Comparison of ENCODE assay signal across 12 cellular contexts in the genomic region with DNA sequence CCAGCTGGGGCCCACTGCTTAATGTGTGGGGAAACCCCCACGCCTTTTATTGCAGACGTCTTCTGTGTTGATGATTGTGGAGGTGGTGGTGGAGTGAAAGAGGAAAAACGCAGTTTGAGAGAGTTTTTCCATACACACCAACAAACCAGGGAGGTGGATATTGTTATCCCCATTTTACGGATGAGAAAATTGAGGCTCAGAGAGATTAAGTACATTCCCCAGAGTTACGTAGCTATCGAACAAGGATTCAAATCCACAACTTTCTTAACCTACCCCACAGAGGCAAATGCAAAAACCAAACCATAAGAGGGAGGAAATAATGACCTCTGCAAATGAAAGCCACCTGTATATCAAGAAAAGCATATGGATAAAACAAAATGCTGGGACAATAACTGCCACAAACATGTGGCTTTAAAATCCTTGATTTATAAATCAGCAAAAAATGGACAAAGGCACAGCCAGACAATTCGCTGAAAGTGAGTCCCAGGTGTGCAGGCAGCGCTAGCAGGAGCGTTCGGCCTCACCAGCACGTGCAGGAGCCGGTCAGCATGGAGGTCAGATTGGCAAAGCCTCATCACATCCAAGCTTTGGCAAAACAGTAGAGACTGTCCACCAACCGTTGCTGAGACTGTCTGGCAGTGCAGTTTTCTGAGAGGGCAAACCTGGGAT. TPM values are rescaled to one million over a fixed set of nuclear protein-coding genes. Genes with fewer than 3 reads are reported as not detected.
DNase-seq lines count a peak whose midpoint lies in the region; ATAC-seq, FAIRE-seq and TF ChIP-seq lines count a peak whose summit lies in the region.
"Had no signal": no experiment of that assay in that cellular context is flagged by ENCODE, and none has a peak within 500 bp of the region (broad histone marks: within the 10 kb centered on the region; RNA-seq: fewer than 3 reads in every experiment).

No MANE protein-coding gene starts in this region.

- H2AFZ ChIP-seq in endothelial cell of umbilical vein (ENCODE audit: low read depth, low read length) (no peak overlapping the region), smooth muscle cell (ENCODE audit: low read depth) (peak overlapping the region; percentile 92)

- no peaks in the 10 kb centered on the region for H3K27me3 ChIP-seq in endothelial cell of umbilical vein (ENCODE audit: control insufficient read depth in 2 of 2, insufficient read depth in 2 of 2, low read length in 2 of 2)
- H3K27me3 ChIP-seq in smooth muscle cell (ENCODE audit: low read depth), result no peaks in the 10 kb centered on the region
- H3K27me3 ChIP-seq: dorsolateral prefrontal cortex, pancreas had no signal

- TF ChIP-seq CTCF in endothelial cell of umbilical vein (IDR thresholded peaks at IDR 0.05; ENCODE audit: extremely low read depth in 1 of 2, insufficient read depth in 1 of 2, low read depth in 1 of 2, low read length in 2 of 2) (no peak), smooth muscle cell (IDR thresholded peaks at IDR 0.05; ENCODE audit: borderline replicate concordance, insufficient read depth, poor library complexity, severe bottlenecking) (no peak)

- H3F3A ChIP-seq in smooth muscle cell (ENCODE audit: low read depth), result peaks cover 11% of the 10 kb centered on the region

- no peaks in the 10 kb centered on the region for H3K9me1 ChIP-seq in endothelial cell of umbilical vein (replicated peaks; ENCODE audit: control insufficient read depth, extremely low read depth, insufficient read depth, low read length)

- 89% methylated on average over 13 of the region's 13 CpGs for WGBS in smooth muscle cell (ENCODE audit: low lambda C conversion rate)

- intact Hi-C loops in endothelial cell of umbilical vein (cut with micrococcal nuclease), result loop anchor here (1.0 to 2.0 kb wide), 5 partner anchors 13 to 90 kb away; no protein-coding TSS in a partner anchor

- H3K27me3 Mint-ChIP-seq in T-helper 1 cell treated with Interleukin-12 subunit alpha and Interleukin-12 subunit beta and Interleukin-4 antibody, amounts not matched to agents 30 μg/mL and 1 μg/mL, for 36 hours (ENCODE audit: low read depth), result peaks cover 7% of the 10 kb centered on the region
- H3K27me3 Mint-ChIP-seq in T-cell, result peaks cover 0 to 4% of the 10 kb centered on the region in 2 donors

- H3K27ac Mint-ChIP-seq in T-helper 1 cell treated with Interleukin-12 subunit alpha and Interleukin-12 subunit beta and Interleukin-4 antibody, amounts not matched to agents 30 μg/mL and 1 μg/mL, for 36 hours, result peak overlapping the region; percentile 93
- peak overlapping the region; percentile 91 to 94 for H3K27ac Mint-ChIP-seq in T-cell

- peaks cover 16% of the 10 kb centered on the region for H3K4me1 Mint-ChIP-seq in T-helper 1 cell treated with Interleukin-12 subunit alpha and Interleukin-12 subunit beta and Interleukin-4 antibody, amounts not matched to agents 30 μg/mL and 1 μg/mL, for 36 hours (ENCODE audit: low read depth)
- H3K4me1 Mint-ChIP-seq in T-cell, result peaks cover 22 to 26% (median 24%) of the 10 kb centered on the region in 3 donors

- BruUV-seq in endothelial cell of umbilical vein (replicated peaks; lab: Mats Ljungman, UMichigan), result TSS peak; percentile 91

- H3K9ac ChIP-seq in endothelial cell of umbilical vein (replicated peaks; ENCODE audit: extremely low read depth, insufficient read depth, low read length), result peak overlapping the region; percentile 58
- no peak overlapping the region for H3K9ac ChIP-seq in smooth muscle cell (ENCODE audit: low read depth)

- H3K4me2 ChIP-seq in endothelial cell of umbilical vein (ENCODE audit: insufficient read depth, low read length), result peak overlapping the region; percentile 8
- H3K4me2 ChIP-seq in smooth muscle cell, result peak overlapping the region; percentile 80

- H3K36me3 Mint-ChIP-seq in T-helper 1 cell treated with Interleukin-12 subunit alpha and Interleukin-12 subunit beta and Interleukin-4 antibody, amounts not matched to agents 30 μg/mL and 1 μg/mL, for 36 hours (ENCODE audit: low read depth), result no peaks in the 10 kb centered on the region
- H3K36me3 Mint-ChIP-seq in T-cell, result no peaks in the 10 kb centered on the region

- DNase-seq in T-helper 1 cell, result no peak
- no peak for DNase-seq in T-cell
- no peak for DNase-seq in endothelial cell of umbilical vein (ENCODE audit: low read depth, low spot score)
- no peak for DNase-seq in smooth muscle cell (lab: John Stamatoyannopoulos, UW; ENCODE audit: unreplicated experiment)
- no peak for DNase-seq in DMS 273 treated with DMSO at 0.1 percent for 48 hours (lab: John Stamatoyannopoulos, UW)
- no peak for DNase-seq in NCI-H146 (lab: John Stamatoyannopoulos, UW)
- DNase-seq: dorsolateral prefrontal cortex, NCI-H2107 had no signal

- H3K36me3 ChIP-seq in endothelial cell of umbilical vein (ENCODE audit: control insufficient read depth in 2 of 2, extremely low read depth in 1 of 2, insufficient read depth in 2 of 2, low read length in 2 of 2), result no peaks in the 10 kb centered on the region
- no peaks in the 10 kb centered on the region for H3K36me3 ChIP-seq in smooth muscle cell (ENCODE audit: low read depth)
- H3K36me3 ChIP-seq: pancreas had no signal

- H3K79me2 ChIP-seq in endothelial cell of umbilical vein (ENCODE audit: control insufficient read depth, insufficient read depth, low read length) (no peaks in the 10 kb centered on the region), smooth muscle cell (ENCODE audit: low read depth) (no peaks in the 10 kb centered on the region)

- H3K4me3 Mint-ChIP-seq in T-helper 1 cell treated with Interleukin-12 subunit alpha and Interleukin-12 subunit beta and Interleukin-4 antibody, amounts not matched to agents 30 μg/mL and 1 μg/mL, for 36 hours, result peak overlapping the region; percentile 71
- H3K4me3 Mint-ChIP-seq in T-cell, result peak overlapping the region; percentile 52 to 73 (median 71)

- H3K4me1 ChIP-seq in endothelial cell of umbilical vein (ENCODE audit: control insufficient read depth, extremely low read depth, insufficient read depth, low read length) (peaks cover 29% of the 10 kb centered on the region), smooth muscle cell (ENCODE audit: low read depth) (peaks cover 26% of the 10 kb centered on the region)
- H3K4me1 ChIP-seq: pancreas had no signal

- FAIRE-seq in endothelial cell of umbilical vein (lab: Jason Lieb, UNC), result no peak
- FAIRE-seq: pancreas had no signal

- no peak for ATAC-seq in T-cell (replicated peaks in 1 of 4)
- no peak for ATAC-seq in GM19455 (IDR thresholded peaks at IDR 0.05; ENCODE audit: unreplicated experiment)

- dilution Hi-C loops in endothelial cell of umbilical vein (cut with MboI; ENCODE audit: extremely low pct_ligation_motif_present, low sequenced_read_pairs), result no loop called here

- CTCF ChIA-PET in T-cell (lab: Charles Lee) (interaction anchor here in 1 of 2 donors (0.9 to 1.0 kb wide), 2 partner anchors 31 to 71 kb away, joined by 3 to 6 read pairs; no protein-coding TSS in a partner anchor), endothelial cell of umbilical vein (lab: Charles Lee) (interaction anchor here (0.7 to 6.7 kb wide), 12 partner anchors 13 to 182 kb away, joined by 3 to 61 read pairs (median 10); partner anchors contain the start of gene RAB17)

- no peaks in the 10 kb centered on the region for H3K9me3 Mint-ChIP-seq in T-helper 1 cell treated with Interleukin-12 subunit alpha and Interleukin-12 subunit beta and Interleukin-4 antibody, amounts not matched to agents 30 μg/mL and 1 μg/mL, for 36 hours
- no peaks in the 10 kb centered on the region for H3K9me3 Mint-ChIP-seq in T-cell

- H3K4me3 ChIP-seq in endothelial cell of umbilical vein (replicated peaks in 1 of 3; ENCODE audit: insufficient read depth in 1 of 3, low read depth in 1 of 3, low read length in 3 of 3), result no peak overlapping the region
- peak overlapping the region; percentile 8 for H3K4me3 ChIP-seq in smooth muscle cell
- H3K4me3 ChIP-seq: pancreas had no signal

- TF ChIP-seq POLR2A in endothelial cell of umbilical vein (IDR thresholded peaks at IDR 0.05; ENCODE audit: low read depth, low read length), result no peak

- H3K27ac ChIP-seq in endothelial cell of umbilical vein (ENCODE audit: insufficient read depth, low read depth, low read length) (peak overlapping the region; percentile 75), smooth muscle cell (ENCODE audit: low read depth) (peak overlapping the region; percentile 42)
- H3K27ac ChIP-seq: 22Rv1 had no signal

- H4K20me1 ChIP-seq in endothelial cell of umbilical vein (replicated peaks; ENCODE audit: control insufficient read depth, extremely low read depth, insufficient read depth, low read length), result no peaks in the 10 kb centered on the region
- no peaks in the 10 kb centered on the region for H4K20me1 ChIP-seq in smooth muscle cell (ENCODE audit: low read depth)

- H3K9me3 ChIP-seq in endothelial cell of umbilical vein (replicated peaks; ENCODE audit: control insufficient read depth, insufficient read depth, low read length) (no peaks in the 10 kb centered on the region), smooth muscle cell (replicated peaks; ENCODE audit: low read depth) (no peaks in the 10 kb centered on the region)
- H3K9me3 ChIP-seq: pancreas had no signal

- POLR2A ChIA-PET in T-cell (lab: Charles Lee), result interaction anchor here in 1 of 2 donors (0.9 kb wide), 2 partner anchors 70 to 72 kb away, joined by 3 to 6 read pairs; no protein-coding TSS in a partner anchor
- POLR2A ChIA-PET in endothelial cell of umbilical vein (lab: Charles Lee), result interaction anchor here (1.3 kb wide), 1 partner anchor 14 kb away, joined by 4 read pairs; no protein-coding TSS in a partner anchor

RNA-seq across cellular contexts. Expression of gene RAB17, which starts 12.6 kb away (rescaled TPM):
- under 1 TPM in 3 of 5 donors, not detected in 2; 0.32 to 0.73 (median 0.62) TPM for total RNA-seq in T-cell
- total RNA-seq in endothelial cell of umbilical vein, result 0.55 and 0.77 TPM in 2 replicates
- 0.37 and 0.41 TPM in 2 replicates for polyA plus RNA-seq in endothelial cell of umbilical vein
- polyA plus RNA-seq in endothelial cell of umbilical vein (2011; cell fraction: cytosol; rRNA removed), result 0.19 and 0.56 TPM in 2 replicates
- 1.3 and 1.8 TPM in 2 replicates for polyA plus RNA-seq in endothelial cell of umbilical vein (2011; cell fraction: nucleus; rRNA removed)
- polyA plus RNA-seq in endothelial cell of umbilical vein (2012), result 0.16 TPM in 1 of 2 replicates, not detected in the other
- 0.51 and 0.63 TPM in 2 replicates for polyA minus RNA-seq in endothelial cell of umbilical vein
- 2.3 TPM for polyA minus RNA-seq in endothelial cell of umbilical vein (2011; cell fraction: cytosol; rRNA and poly(A)+ RNA removed)
- polyA minus RNA-seq in endothelial cell of umbilical vein (2011; cell fraction: nucleus; rRNA and poly(A)+ RNA removed), result 1.0 and 1.3 TPM in 2 replicates
- 0.18 and 1.4 TPM in 2 replicates for total RNA-seq in smooth muscle cell
- 0.69 and 2.0 TPM in 2 replicates for polyA plus RNA-seq in smooth muscle cell

RNA-seq across cellular contexts. Expression of gene LRRFIP1, which starts 24.2 kb away (rescaled TPM):
- total RNA-seq in T-cell (100 to 1,000 TPM; 105 to 170 (median 128) TPM), endothelial cell of umbilical vein (162 and 179 TPM in 2 replicates), smooth muscle cell (36.2 and 49.5 TPM in 2 replicates)
- polyA plus RNA-seq in endothelial cell of umbilical vein (29.4 and 39.2 TPM in 2 replicates), smooth muscle cell (65.1 and 82.7 TPM in 2 replicates)
- polyA plus RNA-seq in endothelial cell of umbilical vein (2011; cell fraction: cytosol; rRNA removed), result 58.3 and 61.7 TPM in 2 replicates
- polyA plus RNA-seq in endothelial cell of umbilical vein (2011; cell fraction: nucleus; rRNA removed), result 115 and 146 TPM in 2 replicates
- polyA plus RNA-seq in endothelial cell of umbilical vein (2012), result 111 and 127 TPM in 2 replicates
- 59.4 and 60.0 TPM in 2 replicates for polyA minus RNA-seq in endothelial cell of umbilical vein
- polyA minus RNA-seq in endothelial cell of umbilical vein (2011; cell fraction: cytosol; rRNA and poly(A)+ RNA removed), result 19.9 TPM
- 105 and 131 TPM in 2 replicates for polyA minus RNA-seq in endothelial cell of umbilical vein (2011; cell fraction: nucleus; rRNA and poly(A)+ RNA removed)

RNA-seq across cellular contexts. Expression of gene PRLH, which starts 36.8 kb away (rescaled TPM):
- total RNA-seq in T-cell, result not detected
- total RNA-seq in endothelial cell of umbilical vein, result not detected in 2 replicates
- not detected in 2 replicates for polyA plus RNA-seq in endothelial cell of umbilical vein
- polyA plus RNA-seq in endothelial cell of umbilical vein (2011; cell fraction: cytosol; rRNA removed), result not detected in 2 replicates
- polyA plus RNA-seq in endothelial cell of umbilical vein (2011; cell fraction: nucleus; rRNA removed), result not detected in 2 replicates
- not detected in 2 replicates for polyA plus RNA-seq in endothelial cell of umbilical vein (2012)
- not detected in 2 replicates for polyA minus RNA-seq in endothelial cell of umbilical vein
- polyA minus RNA-seq in endothelial cell of umbilical vein (2011; cell fraction: cytosol; rRNA and poly(A)+ RNA removed), result not detected
- polyA minus RNA-seq in endothelial cell of umbilical vein (2011; cell fraction: nucleus; rRNA and poly(A)+ RNA removed), result not detected in 2 replicates
- total RNA-seq in smooth muscle cell, result not detected in 2 replicates
- not detected in 2 replicates for polyA plus RNA-seq in smooth muscle cell
- total RNA-seq: dorsolateral prefrontal cortex, pancreas had no signal
- polyA plus RNA-seq: pancreas had no signal
